Comparison of ENCODE assay signal across 1 cellular context in the genomic region with DNA sequence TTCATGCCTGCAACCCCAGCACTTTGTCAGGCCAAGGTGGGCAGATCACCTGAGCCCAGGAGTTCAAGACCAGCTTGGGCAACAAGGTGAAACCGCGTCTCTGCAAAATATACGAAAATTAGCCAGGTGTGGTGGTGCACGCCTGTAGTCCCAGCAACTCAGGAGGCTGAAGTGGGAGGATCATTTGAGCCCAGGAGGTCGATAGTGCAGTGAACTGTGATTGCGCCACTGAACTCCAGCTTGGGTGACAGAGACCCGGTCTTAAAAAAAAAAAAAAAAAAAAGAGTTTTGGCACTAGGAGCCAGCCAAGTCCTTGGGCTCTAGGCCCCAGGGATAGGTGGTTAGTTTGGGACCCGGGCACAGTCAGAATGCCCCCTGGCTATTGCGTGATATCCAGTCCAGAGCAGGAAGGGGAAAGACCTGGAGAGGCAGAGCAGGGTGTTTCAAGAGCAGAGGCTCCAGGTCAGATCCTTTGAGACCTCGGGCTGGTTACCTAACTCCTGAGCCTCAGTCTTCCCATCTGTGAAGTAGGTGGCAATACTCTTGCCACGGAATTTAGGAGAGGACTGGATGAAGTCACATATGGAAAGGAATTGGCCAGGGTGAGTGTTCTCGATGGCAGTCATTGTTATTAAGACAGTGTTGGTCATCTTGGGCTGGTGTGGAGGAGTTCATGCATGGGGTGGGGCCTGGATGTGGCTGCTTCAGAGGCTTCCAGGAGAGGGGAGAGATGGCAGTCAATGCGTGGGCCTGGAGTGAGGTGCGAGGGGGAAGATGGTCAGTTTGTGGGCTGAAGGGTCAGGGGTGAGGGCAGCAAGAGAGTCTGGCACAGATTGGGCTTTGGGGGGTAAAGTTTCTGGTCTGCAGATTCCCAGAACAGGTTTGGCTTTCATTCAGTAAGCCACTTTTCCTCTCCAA.
TF ChIP-seq lines count a peak whose summit lies in the region.

No MANE protein-coding gene starts in this region.

TF ChIP-seq in HepG2, 621 proteins besides CTCF, POLR2A, EP300 and RAD21 (continues in another document):
- no peak for TF ChIP-seq ZNF740 (CRISPR knock-in tag; IDR thresholded peaks at IDR 0.05)
- TF ChIP-seq TMF1 (CRISPR knock-in tag; IDR thresholded peaks at IDR 0.05; ENCODE audit: low read depth) = no peak
- no peak for TF ChIP-seq ZNF792 (CRISPR knock-in tag; IDR thresholded peaks at IDR 0.05)
- TF ChIP-seq ZFY (CRISPR knock-in tag; IDR thresholded peaks at IDR 0.05) = no peak
- TF ChIP-seq IRF2 (CRISPR knock-in tag; IDR thresholded peaks at IDR 0.05) = no peak
- TF ChIP-seq ZNF556 (CRISPR knock-in tag; IDR thresholded peaks at IDR 0.05; ENCODE audit: borderline replicate concordance) = no peak
- TF ChIP-seq, protein P1, sequence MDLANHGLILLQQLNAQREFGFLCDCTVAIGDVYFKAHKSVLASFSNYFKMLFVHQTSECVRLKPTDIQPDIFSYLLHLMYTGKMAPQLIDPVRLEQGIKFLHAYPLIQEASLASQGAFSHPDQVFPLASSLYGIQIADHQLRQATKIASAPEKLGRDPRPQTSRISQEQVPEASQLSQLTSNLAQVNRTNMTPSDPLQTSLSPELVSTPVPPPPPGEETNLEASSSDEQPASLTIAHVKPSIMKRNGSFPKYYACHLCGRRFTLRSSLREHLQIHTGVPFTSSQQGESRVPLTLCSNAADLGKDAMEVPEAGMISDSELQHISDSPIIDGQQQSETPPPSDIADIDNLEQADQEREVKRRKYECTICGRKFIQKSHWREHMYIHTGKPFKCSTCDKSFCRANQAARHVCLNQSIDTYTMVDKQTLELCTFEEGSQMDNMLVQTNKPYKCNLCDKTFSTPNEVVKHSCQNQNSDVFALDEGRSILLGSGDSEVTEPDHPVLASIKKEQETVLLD (CRISPR knock-in tag; IDR thresholded peaks at IDR 0.05; ENCODE audit: low read depth) = no peak
- TF ChIP-seq KLF6 (CRISPR knock-in tag; IDR thresholded peaks at IDR 0.05) = no peak
- no peak for TF ChIP-seq MTA3 (CRISPR knock-in tag; IDR thresholded peaks at IDR 0.05)
- no peak for TF ChIP-seq HOXD1 (CRISPR knock-in tag; IDR thresholded peaks at IDR 0.05)
- TF ChIP-seq, protein P2, sequence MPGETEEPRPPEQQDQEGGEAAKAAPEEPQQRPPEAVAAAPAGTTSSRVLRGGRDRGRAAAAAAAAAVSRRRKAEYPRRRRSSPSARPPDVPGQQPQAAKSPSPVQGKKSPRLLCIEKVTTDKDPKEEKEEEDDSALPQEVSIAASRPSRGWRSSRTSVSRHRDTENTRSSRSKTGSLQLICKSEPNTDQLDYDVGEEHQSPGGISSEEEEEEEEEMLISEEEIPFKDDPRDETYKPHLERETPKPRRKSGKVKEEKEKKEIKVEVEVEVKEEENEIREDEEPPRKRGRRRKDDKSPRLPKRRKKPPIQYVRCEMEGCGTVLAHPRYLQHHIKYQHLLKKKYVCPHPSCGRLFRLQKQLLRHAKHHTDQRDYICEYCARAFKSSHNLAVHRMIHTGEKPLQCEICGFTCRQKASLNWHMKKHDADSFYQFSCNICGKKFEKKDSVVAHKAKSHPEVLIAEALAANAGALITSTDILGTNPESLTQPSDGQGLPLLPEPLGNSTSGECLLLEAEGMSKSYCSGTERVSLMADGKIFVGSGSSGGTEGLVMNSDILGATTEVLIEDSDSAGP (CRISPR knock-in tag; IDR thresholded peaks at IDR 0.05; ENCODE audit: borderline replicate concordance) = 0 out of 2 replicates have a peak, but pooled peaks have one; percentile 14
- no peak for TF ChIP-seq ZNF496 (CRISPR knock-in tag; IDR thresholded peaks at IDR 0.05; ENCODE audit: insufficient replicate concordance)
- no peak for TF ChIP-seq ZNF570 (CRISPR knock-in tag; IDR thresholded peaks at IDR 0.05; ENCODE audit: borderline replicate concordance)
- no peak for TF ChIP-seq CBX2 (IDR thresholded peaks at IDR 0.05; ENCODE audit: low read depth, low read length)
- no peak for TF ChIP-seq CBX2 (CRISPR knock-in tag; IDR thresholded peaks at IDR 0.05; ENCODE audit: low read depth)
- 0 out of 2 replicates have a peak, but pooled peaks have one; percentile 11 for TF ChIP-seq NCOR1 (IDR thresholded peaks at IDR 0.05; ENCODE audit: borderline replicate concordance, low read length)
- TF ChIP-seq, protein P3, sequence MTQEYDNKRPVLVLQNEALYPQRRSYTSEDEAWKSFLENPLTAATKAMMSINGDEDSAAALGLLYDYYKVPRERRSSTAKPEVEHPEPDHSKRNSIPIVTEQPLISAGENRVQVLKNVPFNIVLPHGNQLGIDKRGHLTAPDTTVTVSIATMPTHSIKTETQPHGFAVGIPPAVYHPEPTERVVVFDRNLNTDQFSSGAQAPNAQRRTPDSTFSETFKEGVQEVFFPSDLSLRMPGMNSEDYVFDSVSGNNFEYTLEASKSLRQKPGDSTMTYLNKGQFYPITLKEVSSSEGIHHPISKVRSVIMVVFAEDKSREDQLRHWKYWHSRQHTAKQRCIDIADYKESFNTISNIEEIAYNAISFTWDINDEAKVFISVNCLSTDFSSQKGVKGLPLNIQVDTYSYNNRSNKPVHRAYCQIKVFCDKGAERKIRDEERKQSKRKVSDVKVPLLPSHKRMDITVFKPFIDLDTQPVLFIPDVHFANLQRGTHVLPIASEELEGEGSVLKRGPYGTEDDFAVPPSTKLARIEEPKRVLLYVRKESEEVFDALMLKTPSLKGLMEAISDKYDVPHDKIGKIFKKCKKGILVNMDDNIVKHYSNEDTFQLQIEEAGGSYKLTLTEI (CRISPR knock-in tag; conservative IDR thresholded peaks at IDR 0.05) = no peak
- no peak for TF ChIP-seq TRAFD1 (CRISPR knock-in tag; IDR thresholded peaks at IDR 0.05; ENCODE audit: borderline replicate concordance)
- TF ChIP-seq, protein P4, sequence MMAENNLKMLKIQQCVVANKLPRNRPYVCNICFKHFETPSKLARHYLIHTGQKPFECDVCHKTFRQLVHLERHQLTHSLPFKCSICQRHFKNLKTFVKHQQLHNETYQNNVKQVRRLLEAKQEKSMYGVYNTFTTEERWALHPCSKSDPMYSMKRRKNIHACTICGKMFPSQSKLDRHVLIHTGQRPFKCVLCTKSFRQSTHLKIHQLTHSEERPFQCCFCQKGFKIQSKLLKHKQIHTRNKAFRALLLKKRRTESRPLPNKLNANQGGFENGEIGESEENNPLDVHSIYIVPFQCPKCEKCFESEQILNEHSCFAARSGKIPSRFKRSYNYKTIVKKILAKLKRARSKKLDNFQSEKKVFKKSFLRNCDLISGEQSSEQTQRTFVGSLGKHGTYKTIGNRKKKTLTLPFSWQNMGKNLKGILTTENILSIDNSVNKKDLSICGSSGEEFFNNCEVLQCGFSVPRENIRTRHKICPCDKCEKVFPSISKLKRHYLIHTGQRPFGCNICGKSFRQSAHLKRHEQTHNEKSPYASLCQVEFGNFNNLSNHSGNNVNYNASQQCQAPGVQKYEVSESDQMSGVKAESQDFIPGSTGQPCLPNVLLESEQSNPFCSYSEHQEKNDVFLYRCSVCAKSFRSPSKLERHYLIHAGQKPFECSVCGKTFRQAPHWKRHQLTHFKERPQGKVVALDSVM (CRISPR knock-in tag; IDR thresholded peaks at IDR 0.05) = peak; percentile 85
- TF ChIP-seq ZMYM3 (CRISPR knock-in tag; IDR thresholded peaks at IDR 0.05) = peak; percentile 63; the same call in 1 of the 2 replicates
- TF ChIP-seq MIXL1 (CRISPR knock-in tag; IDR thresholded peaks at IDR 0.05) = no peak
- TF ChIP-seq ZNF784 (CRISPR knock-in tag; IDR thresholded peaks at IDR 0.05; ENCODE audit: borderline replicate concordance) = no peak
- TF ChIP-seq, protein P5, sequence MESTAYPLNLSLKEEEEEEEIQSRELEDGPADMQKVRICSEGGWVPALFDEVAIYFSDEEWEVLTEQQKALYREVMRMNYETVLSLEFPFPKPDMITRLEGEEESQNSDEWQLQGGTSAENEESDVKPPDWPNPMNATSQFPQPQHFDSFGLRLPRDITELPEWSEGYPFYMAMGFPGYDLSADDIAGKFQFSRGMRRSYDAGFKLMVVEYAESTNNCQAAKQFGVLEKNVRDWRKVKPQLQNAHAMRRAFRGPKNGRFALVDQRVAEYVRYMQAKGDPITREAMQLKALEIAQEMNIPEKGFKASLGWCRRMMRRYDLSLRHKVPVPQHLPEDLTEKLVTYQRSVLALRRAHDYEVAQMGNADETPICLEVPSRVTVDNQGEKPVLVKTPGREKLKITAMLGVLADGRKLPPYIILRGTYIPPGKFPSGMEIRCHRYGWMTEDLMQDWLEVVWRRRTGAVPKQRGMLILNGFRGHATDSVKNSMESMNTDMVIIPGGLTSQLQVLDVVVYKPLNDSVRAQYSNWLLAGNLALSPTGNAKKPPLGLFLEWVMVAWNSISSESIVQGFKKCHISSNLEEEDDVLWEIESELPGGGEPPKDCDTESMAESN (CRISPR knock-in tag; conservative IDR thresholded peaks at IDR 0.05) = no peak
- TF ChIP-seq HNF4A (CRISPR knock-in tag; IDR thresholded peaks at IDR 0.05) = 0 out of 2 replicates have a peak, but pooled peaks have one; percentile 7
- no peak for TF ChIP-seq FOXP4 (CRISPR knock-in tag; IDR thresholded peaks at IDR 0.05)
- peak; percentile 95 for TF ChIP-seq ZNF460 (CRISPR knock-in tag; IDR thresholded peaks at IDR 0.05; ENCODE audit: borderline replicate concordance)
- TF ChIP-seq JUND (CRISPR knock-in tag; IDR thresholded peaks at IDR 0.05) = no peak
- TF ChIP-seq ADNP (CRISPR knock-in tag; IDR thresholded peaks at IDR 0.05) = peak; percentile 54; the same call in 1 of the 2 replicates
- TF ChIP-seq NR3C1 (CRISPR knock-in tag; IDR thresholded peaks at IDR 0.05) = no peak
- 0 out of 2 replicates have a peak, but pooled peaks have one; percentile 62 for TF ChIP-seq ZNF205 (CRISPR knock-in tag; IDR thresholded peaks at IDR 0.05)
- no peak for TF ChIP-seq KLF9 (CRISPR knock-in tag; IDR thresholded peaks at IDR 0.05; ENCODE audit: low read depth)
- TF ChIP-seq, protein P6, sequence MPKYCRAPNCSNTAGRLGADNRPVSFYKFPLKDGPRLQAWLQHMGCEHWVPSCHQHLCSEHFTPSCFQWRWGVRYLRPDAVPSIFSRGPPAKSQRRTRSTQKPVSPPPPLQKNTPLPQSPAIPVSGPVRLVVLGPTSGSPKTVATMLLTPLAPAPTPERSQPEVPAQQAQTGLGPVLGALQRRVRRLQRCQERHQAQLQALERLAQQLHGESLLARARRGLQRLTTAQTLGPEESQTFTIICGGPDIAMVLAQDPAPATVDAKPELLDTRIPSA (CRISPR knock-in tag; IDR thresholded peaks at IDR 0.05; ENCODE audit: borderline replicate concordance) = no peak
- peak; percentile 97 for TF ChIP-seq ZNF629 (CRISPR knock-in tag; conservative IDR thresholded peaks at IDR 0.05)
- no peak for TF ChIP-seq ZBTB20 (CRISPR knock-in tag; IDR thresholded peaks at IDR 0.05; ENCODE audit: borderline replicate concordance, low read depth)
- no peak for TF ChIP-seq PBX3 (CRISPR knock-in tag; IDR thresholded peaks at IDR 0.05; ENCODE audit: borderline replicate concordance)
- TF ChIP-seq ZBTB43 (CRISPR knock-in tag; conservative IDR thresholded peaks at IDR 0.05) = no peak
- no peak for TF ChIP-seq TCF7L2 (IDR thresholded peaks at IDR 0.05; ENCODE audit: low read depth, low read length)
- TF ChIP-seq KDM1A (CRISPR knock-in tag; IDR thresholded peaks at IDR 0.05) = 0 out of 2 replicates have a peak, but pooled peaks have one; percentile 13
